Comparison of ENCODE assay signal across 8 cellular contexts in the genomic region with DNA sequence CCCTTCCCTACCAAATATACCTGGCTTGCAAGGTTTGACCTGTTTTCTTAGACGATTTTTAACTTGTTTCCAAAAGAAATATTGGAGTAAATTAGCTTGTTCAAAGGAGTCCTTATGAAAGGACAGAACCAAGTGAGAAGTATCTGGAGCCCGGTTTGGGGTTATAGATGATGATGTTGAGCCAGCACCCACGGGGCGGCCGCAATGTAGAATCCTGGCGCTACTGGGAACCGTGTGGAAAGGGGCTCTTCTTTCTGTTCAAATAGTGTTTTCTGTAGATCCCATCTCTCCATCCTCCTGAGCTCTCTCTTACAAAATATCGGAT. TPM values are rescaled to one million over a fixed set of nuclear protein-coding genes. Genes with fewer than 3 reads are reported as not detected.
DNase-seq lines count a peak whose midpoint lies in the region; ATAC-seq, FAIRE-seq and TF ChIP-seq lines count a peak whose summit lies in the region.

No MANE protein-coding gene starts in this region.

- no peak for FAIRE-seq in bronchial epithelial cell (lab: Jason Lieb, UNC)

- H3K36me3 ChIP-seq in bronchial epithelial cell (ENCODE audit: control insufficient read depth, insufficient read depth, low read length), result peaks cover 5% of the 10 kb centered on the region
- H3K36me3 ChIP-seq in mucosa of descending colon (ENCODE audit: low read depth), result peaks cover 2% of the 10 kb centered on the region

- H3K9me3 ChIP-seq in mucosa of descending colon, result no peaks in the 10 kb centered on the region

- no peaks in the 10 kb centered on the region for H3K27me3 ChIP-seq in bronchial epithelial cell (ENCODE audit: control insufficient read depth, insufficient read depth, low read length)

- H3K4me1 ChIP-seq in mucosa of descending colon (ENCODE audit: low read depth), result peaks cover 10% of the 10 kb centered on the region

- H3K27ac ChIP-seq in 22Rv1, result peak overlapping the region; percentile 61

- no peak for TF ChIP-seq CTCF in 22Rv1 (IDR thresholded peaks at IDR 0.05)
- TF ChIP-seq CTCF in bronchial epithelial cell (IDR thresholded peaks at IDR 0.05; ENCODE audit: insufficient read depth, low read length, severe bottlenecking), result no peak
- TF ChIP-seq CTCF in mucosa of descending colon (IDR thresholded peaks at IDR 0.05), result no peak

- intact Hi-C loops in mucosa of descending colon (cut with DNase I, micrococcal nuclease) (no loop called here), posterior vena cava (cut with DNase I) (no loop called here)

- H3K4me3 ChIP-seq in bronchial epithelial cell (ENCODE audit: low read depth, low read length) (peak overlapping the region; percentile 94), mucosa of descending colon (peak overlapping the region; percentile 22)

- DNase-seq in bronchial epithelial cell (ENCODE audit: low read depth) (no peak), mucosa of descending colon (no peak), NCI-H510A (lab: John Stamatoyannopoulos, UW) (no peak), posterior vena cava (ENCODE audit: low spot score) (no peak), HUDEP-2 (lab: John Stamatoyannopoulos, UW; ENCODE audit: unreplicated experiment in 76 of 76) (no peak)

- ATAC-seq in HG03097 (IDR thresholded peaks at IDR 0.05; ENCODE audit: low FRiP score, unreplicated experiment), result peak; percentile 3
- no peak for ATAC-seq in mucosa of descending colon
- no peak for ATAC-seq in HG03108 (IDR thresholded peaks at IDR 0.05; ENCODE audit: unreplicated experiment)

RNA-seq across cellular contexts. Expression of a gene that starts 0.5 kb away (rescaled TPM):
- total RNA-seq in bronchial epithelial cell (20.0 and 38.7 TPM in 2 replicates), mucosa of descending colon (10 to 100 TPM; 18.3 to 25.7 (median 19.1) TPM), posterior vena cava (10 to 100 TPM; 16.3 to 18.6 TPM)

RNA-seq across cellular contexts. Expression of a gene that starts 28.7 kb away (rescaled TPM):
- total RNA-seq in bronchial epithelial cell (not detected in 2 replicates), mucosa of descending colon (under 1 TPM in 2 of 3 donors, not detected in 1; 0.12 TPM), posterior vena cava (not detected)
